Comparison of ENCODE assay signal across 28 cellular contexts in the genomic region with DNA sequence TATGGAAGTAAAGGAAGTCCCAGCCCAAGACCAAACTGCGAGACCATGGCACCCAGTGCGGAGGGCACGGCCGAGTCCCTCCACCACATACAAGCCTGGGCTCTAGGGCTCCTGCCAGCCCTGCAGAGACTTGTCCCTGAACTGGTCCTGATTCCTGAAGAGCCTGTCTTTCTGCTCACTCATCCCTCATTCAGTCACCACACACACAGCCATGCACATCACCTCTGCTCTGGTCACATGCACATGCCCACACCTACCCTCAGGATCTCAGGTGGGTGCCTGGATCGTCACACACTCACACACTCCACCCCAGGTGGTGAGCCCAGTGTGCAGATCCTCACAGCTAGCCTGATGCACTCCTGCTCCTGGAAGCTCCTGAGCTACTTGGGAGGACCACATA.
DNase-seq lines count a peak whose midpoint lies in the region; ATAC-seq, FAIRE-seq and TF ChIP-seq lines count a peak whose summit lies in the region.
"Had no signal": no experiment of that assay in that cellular context is flagged by ENCODE, and none has a peak within 500 bp of the region (broad histone marks: within the 10 kb centered on the region; RNA-seq: fewer than 3 reads in every experiment).

No MANE protein-coding gene starts in this region.

- TF ChIP-seq EP300 in HepG2 (IDR thresholded peaks at IDR 0.05; ENCODE audit: low read depth in 2 of 2, low read length in 2 of 2) (no peak), HepG2 (CRISPR knock-in tag; IDR thresholded peaks at IDR 0.05; ENCODE audit: borderline replicate concordance) (no peak)

- H3K4me3 ChIP-seq in HepG2 (replicated peaks in 1 of 3; ENCODE audit: insufficient read depth in 1 of 3, low read depth in 2 of 3, low read length in 3 of 3), result no peak overlapping the region
- H3K4me3 ChIP-seq in right lobe of liver, result no peak overlapping the region

- peaks cover 1 to 19% of the 10 kb centered on the region in 2 experiments; a peak in 3 of 5 replicates for H3K27me3 ChIP-seq in HepG2 (ENCODE audit: control insufficient read depth in 1 of 2, insufficient read depth in 2 of 2, low read length in 2 of 2)
- no peaks in the 10 kb centered on the region for H3K27me3 ChIP-seq in right lobe of liver
- H3K27me3 ChIP-seq in foreskin keratinocyte, result no peaks in the 10 kb centered on the region

- 57% methylated on average over 5 of the region's 5 CpGs for WGBS in HepG2 (ENCODE audit: low lambda C conversion rate)
- WGBS in right lobe of liver (ENCODE audit: insufficient coverage, low coverage, low lambda C conversion rate, missing lambda C conversion rate), result no CpG with 5 or more reads among the region's 5 CpGs

- H4K20me1 ChIP-seq in HepG2 (ENCODE audit: insufficient read depth, low read length), result no peaks in the 10 kb centered on the region

- no peak overlapping the region for H3K4me3 Mint-ChIP-seq in stimulated activated effector memory CD8-positive, alpha-beta T cell treated with anti-CD3 and anti-CD28 coated beads, Interleukin-12 subunit alpha, Interleukin-12 subunit beta, amount 100 ng/mL, for 72 hours
- H3K4me3 Mint-ChIP-seq: B cell; CD4-positive, alpha-beta T cell; HFFc6 had no signal

- BruUV-seq in HepG2 (replicated peaks; lab: Mats Ljungman, UMichigan), result no TSS peak

- H3K4me2 ChIP-seq in HepG2 (ENCODE audit: low read depth, low read length), result no peak overlapping the region

- in situ Hi-C loops in HepG2 (cut with HindIII; ENCODE audit: extremely low pct_ligation_motif_present, low pct_unique_long_range_greater_than_20kb), result no loop called here

- H2AFZ ChIP-seq in HepG2 (ENCODE audit: low read length), result no peak overlapping the region

- POLR2A ChIA-PET in HepG2 (lab: Yijun Ruan, JAX), result no interaction called here

- H3K4me1 ChIP-seq in HepG2 (ENCODE audit: insufficient read depth, low read length) (peaks cover 15% of the 10 kb centered on the region), right lobe of liver (peaks cover 0 to 13% (median 2%) of the 10 kb centered on the region in 4 donors), foreskin keratinocyte (no peaks in the 10 kb centered on the region)
- H3K4me1 ChIP-seq: Caco-2 had no signal

- CTCF ChIA-PET in HepG2 (lab: Yijun Ruan, JAX; ENCODE audit: low intra/inter-chr PET ratio, low total read pairs), result no interaction called here

- no peak for TF ChIP-seq CTCF in HepG2 (CRISPR knock-in tag; IDR thresholded peaks at IDR 0.05)
- TF ChIP-seq CTCF in right lobe of liver (IDR thresholded peaks at IDR 0.05), result no peak
- TF ChIP-seq CTCF in foreskin keratinocyte (conservative IDR thresholded peaks at IDR 0.05), result no peak

- TF ChIP-seq RAD21 in HepG2 (CRISPR knock-in tag; IDR thresholded peaks at IDR 0.05), result no peak

- H3K79me2 ChIP-seq in HepG2 (ENCODE audit: insufficient read depth, low read length), result no peaks in the 10 kb centered on the region

- ATAC-seq in HepG2 (peak; percentile 14; the same call in 2 of the 3 replicates), right lobe of liver (no peak), foreskin keratinocyte (peak; percentile 56), GM18505 (IDR thresholded peaks at IDR 0.05; ENCODE audit: unreplicated experiment) (no peak), HG02870 (IDR thresholded peaks at IDR 0.05; ENCODE audit: unreplicated experiment) (no peak)
- ATAC-seq in stimulated activated effector memory CD8-positive, alpha-beta T cell treated with anti-CD3 and anti-CD28 coated beads, Interleukin-12 subunit alpha, Interleukin-12 subunit beta, amount 100 ng/mL, for 72 hours, result peak; percentile 38
- ATAC-seq: PC-3 had no signal

- no peak for DNase-seq in HepG2 (ENCODE audit: low spot score)
- DNase-seq in right lobe of liver, result no peak
- peak in 1 of 2 donors; percentile 58 for DNase-seq in foreskin keratinocyte
- DNase-seq in stimulated activated effector memory CD8-positive, alpha-beta T cell treated with anti-CD3 and anti-CD28 coated beads, Interleukin-12 subunit alpha, Interleukin-12 subunit beta, amount 100 ng/mL, for 72 hours (ENCODE audit: low spot score in 2 of 2), result no peak
- no peak for DNase-seq in occipital lobe (lab: John Stamatoyannopoulos, UW)
- no peak for DNase-seq in activated effector memory CD4-positive, alpha-beta T cell treated with Interleukin-2 at 50 U/mL for 16 hours
- DNase-seq: 8988T; Caco-2; CD4-positive, alpha-beta T cell; DMS153; EL; H7; HFFc6; MM.1S; NCI-H1092; NCI-H1436 treated with DMSO at 0.1 percent for 48 hours; NCI-H2029; NCI-H345; NCI-H524 treated with DMSO at 0.1 percent for 48 hours; PC-3; RPMI8226; SIG-M5 had no signal

- H3K27ac ChIP-seq in HepG2 (ENCODE audit: extremely low read length, insufficient read depth, low read length) (no peak overlapping the region), right lobe of liver (peak overlapping the region in 1 of 3 donors; percentile 71), foreskin keratinocyte (no peak overlapping the region)
- H3K27ac ChIP-seq: HL-60 had no signal

- H3K27ac Mint-ChIP-seq in stimulated activated effector memory CD8-positive, alpha-beta T cell treated with anti-CD3 and anti-CD28 coated beads, Interleukin-12 subunit alpha, Interleukin-12 subunit beta, amount 100 ng/mL, for 72 hours, result no peak overlapping the region
- H3K27ac Mint-ChIP-seq: B cell; CD4-positive, alpha-beta T cell; HFFc6 had no signal

- H3K4me1 Mint-ChIP-seq in stimulated activated effector memory CD8-positive, alpha-beta T cell treated with anti-CD3 and anti-CD28 coated beads, Interleukin-12 subunit alpha, Interleukin-12 subunit beta, amount 100 ng/mL, for 72 hours, result no peaks in the 10 kb centered on the region
- H3K4me1 Mint-ChIP-seq: B cell had no signal

- no peak overlapping the region for H3K9ac ChIP-seq in HepG2 (ENCODE audit: insufficient read depth, low read depth, low read length)

- H3K36me3 ChIP-seq in HepG2 (replicated peaks in 1 of 2; ENCODE audit: control insufficient read depth in 1 of 2, insufficient read depth in 2 of 2, low read length in 2 of 2), result no peaks in the 10 kb centered on the region
- H3K36me3 ChIP-seq in right lobe of liver, result no peaks in the 10 kb centered on the region

- no peak for TF ChIP-seq POLR2A in HepG2 (IDR thresholded peaks at IDR 0.05; ENCODE audit: insufficient read depth in 1 of 2, low read depth in 2 of 2, low read length in 2 of 2)
- TF ChIP-seq POLR2A in right lobe of liver (IDR thresholded peaks at IDR 0.05), result no peak
- TF ChIP-seq POLR2A in GM18505 (IDR thresholded peaks at IDR 0.05; ENCODE audit: borderline replicate concordance, extremely low read depth, insufficient read depth, insufficient read length), result no peak

- H3K9me3 ChIP-seq in HepG2 (ENCODE audit: low read length), result no peaks in the 10 kb centered on the region
- H3K9me3 ChIP-seq in right lobe of liver, result no peaks in the 10 kb centered on the region
- H3K9me3 ChIP-seq: Caco-2 had no signal

- no peaks in the 10 kb centered on the region for H3K9me3 Mint-ChIP-seq in stimulated activated effector memory CD8-positive, alpha-beta T cell treated with anti-CD3 and anti-CD28 coated beads, Interleukin-12 subunit alpha, Interleukin-12 subunit beta, amount 100 ng/mL, for 72 hours
- H3K9me3 Mint-ChIP-seq: CD4-positive, alpha-beta T cell; HFFc6 had no signal

- intact Hi-C loops in HepG2 (cut with micrococcal nuclease; ENCODE audit: unreplicated experiment), result no loop called here
- intact Hi-C loops in right lobe of liver (cut with DNase I), result no loop called here

- no peaks in the 10 kb centered on the region for H3K36me3 Mint-ChIP-seq in stimulated activated effector memory CD8-positive, alpha-beta T cell treated with anti-CD3 and anti-CD28 coated beads, Interleukin-12 subunit alpha, Interleukin-12 subunit beta, amount 100 ng/mL, for 72 hours

- no peak for FAIRE-seq in HepG2 (lab: Jason Lieb, UNC)
- FAIRE-seq: GM12891, GM18507 had no signal

TF ChIP-seq in HepG2, 621 proteins besides CTCF, POLR2A, EP300 and RAD21:
- TF ChIP-seq ZNF260 (CRISPR knock-in tag; IDR thresholded peaks at IDR 0.05; ENCODE audit: borderline replicate concordance, low read depth) (no peak), IKZF4 (CRISPR knock-in tag; IDR thresholded peaks at IDR 0.05; ENCODE audit: borderline replicate concordance, low read depth, not compliant biosample characterization) (no peak), ZNF83 (CRISPR knock-in tag; IDR thresholded peaks at IDR 0.05; ENCODE audit: borderline replicate concordance) (no peak)

Comparison
In these comparisons a context has a peak if more than half of its experiments do, and no peak if none do; other contexts are left out.
1. ATAC-seq: peak in HepG2 (single experiment), foreskin keratinocyte (single experiment) and stimulated activated effector memory CD8-positive, alpha-beta T cell treated with anti-CD3 and anti-CD28 coated beads, Interleukin-12 subunit alpha, Interleukin-12 subunit beta, amount 100 ng/mL, for 72 hours (single experiment); none in right lobe of liver (0 of 4), GM18505 (single experiment) and HG02870 (single experiment).